8 cellular contexts compared by ENCODE assay signal in the genomic region with DNA sequence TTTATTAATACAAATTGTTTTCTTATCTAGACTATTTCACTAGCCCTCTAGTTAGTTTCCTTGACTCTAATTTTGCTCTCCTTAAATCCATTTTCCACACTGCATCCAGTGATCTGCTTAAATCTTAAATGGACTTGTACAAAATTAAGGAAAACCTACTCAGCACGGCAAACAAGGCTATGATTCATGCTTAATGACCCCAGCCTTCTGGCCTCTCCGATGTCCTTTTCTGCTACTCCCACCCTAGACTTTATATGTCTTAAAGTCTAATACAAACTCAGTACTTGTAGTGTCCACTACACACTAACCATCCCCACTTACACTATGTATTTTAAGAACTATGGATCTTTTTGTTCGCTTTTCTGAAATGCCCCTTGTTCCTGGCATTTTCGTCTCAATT. TPM values are rescaled to one million over a fixed set of nuclear protein-coding genes. Genes with fewer than 3 reads are reported as not detected.
DNase-seq lines count a peak whose midpoint lies in the region; ATAC-seq and TF ChIP-seq lines count a peak whose summit lies in the region.

No MANE protein-coding gene starts in this region.

- peak overlapping the region; percentile 95 for H3K4me3 Mint-ChIP-seq in activated CD4-positive, alpha-beta T cell treated with anti-CD3 and anti-CD28 coated beads, Interleukin-2, amount 10 ng/mL, durations not matched to agents 24 days and 14 days

- H3K36me3 ChIP-seq in iPS-15b (ENCODE audit: control insufficient read depth, insufficient read depth, low read length) (no peaks in the 10 kb centered on the region), suprapubic skin (no peaks in the 10 kb centered on the region)

- H3K9me3 Mint-ChIP-seq in activated CD4-positive, alpha-beta T cell treated with anti-CD3 and anti-CD28 coated beads, Interleukin-2, amount 10 ng/mL, durations not matched to agents 24 days and 14 days: no peaks in the 10 kb centered on the region

- intact Hi-C loops in activated CD4-positive, alpha-beta T cell treated with anti-CD3 and anti-CD28 coated beads, Interleukin-2, amount 10 ng/mL, durations not matched to agents 24 days and 14 days (cut with micrococcal nuclease): no loop called here
- intact Hi-C loops in sciatic nerve (cut with DNase I): no loop called here

- DNase-seq in activated CD4-positive, alpha-beta T cell treated with anti-CD3 and anti-CD28 coated beads, Interleukin-2, amount 10 ng/mL, durations not matched to agents 24 days and 14 days: no peak
- no peak for DNase-seq in activated CD4-positive, alpha-beta T cell treated with anti-CD3 and anti-CD28 coated beads, Interleukin-2, amount 50 U/mL, for 4 hours
- DNase-seq in suprapubic skin (ENCODE audit: low spot score in 2 of 2): no peak
- DNase-seq in NCI-H446 treated with DMSO at 0.1 percent for 48 hours (lab: John Stamatoyannopoulos, UW): no peak
- no peak for DNase-seq in sciatic nerve (ENCODE audit: low spot score)

- H3K27me3 Mint-ChIP-seq in activated CD4-positive, alpha-beta T cell treated with anti-CD3 and anti-CD28 coated beads, Interleukin-2, amount 10 ng/mL, durations not matched to agents 24 days and 14 days: no peaks in the 10 kb centered on the region

- H3K27ac ChIP-seq in suprapubic skin: no peak overlapping the region

- H3K27me3 ChIP-seq in iPS-15b (ENCODE audit: control insufficient read depth, insufficient read depth, low read length) (no peaks in the 10 kb centered on the region), suprapubic skin (no peaks in the 10 kb centered on the region)

- WGBS in suprapubic skin: 41% methylated on average over 4 of the region's 4 CpGs

- H3K4me1 ChIP-seq in iPS-15b (ENCODE audit: control insufficient read depth, insufficient read depth, low read length) (peaks cover 6% of the 10 kb centered on the region), suprapubic skin (peaks cover 45% of the 10 kb centered on the region)

- H3K9me3 ChIP-seq in iPS-15b (ENCODE audit: control insufficient read depth, insufficient read depth, low read length): no peaks in the 10 kb centered on the region
- no peaks in the 10 kb centered on the region for H3K9me3 ChIP-seq in suprapubic skin

- TF ChIP-seq EP300 in suprapubic skin (IDR thresholded peaks at IDR 0.05): no peak

- peak overlapping the region; percentile 98 for H3K4me3 ChIP-seq in WI38 (ENCODE audit: low read depth, low read length)
- peak overlapping the region; percentile 97 for H3K4me3 ChIP-seq in iPS-15b (ENCODE audit: low read depth, low read length)
- peak overlapping the region; percentile 65 for H3K4me3 ChIP-seq in suprapubic skin

- peak overlapping the region; percentile 64 for H3K27ac Mint-ChIP-seq in activated CD4-positive, alpha-beta T cell treated with anti-CD3 and anti-CD28 coated beads, Interleukin-2, amount 10 ng/mL, durations not matched to agents 24 days and 14 days

- ATAC-seq in GM18867 (IDR thresholded peaks at IDR 0.05; ENCODE audit: unreplicated experiment) (no peak), sciatic nerve (no peak)

- TF ChIP-seq CTCF in WI38 (IDR thresholded peaks at IDR 0.05; ENCODE audit: low read depth, low read length) (no peak), suprapubic skin (IDR thresholded peaks at IDR 0.05) (no peak)

- no peak for TF ChIP-seq POLR2A in suprapubic skin (IDR thresholded peaks at IDR 0.05)

- H3K4me1 Mint-ChIP-seq in activated CD4-positive, alpha-beta T cell treated with anti-CD3 and anti-CD28 coated beads, Interleukin-2, amount 10 ng/mL, durations not matched to agents 24 days and 14 days: peaks cover 45% of the 10 kb centered on the region

- H3K36me3 Mint-ChIP-seq in activated CD4-positive, alpha-beta T cell treated with anti-CD3 and anti-CD28 coated beads, Interleukin-2, amount 10 ng/mL, durations not matched to agents 24 days and 14 days (ENCODE audit: low read depth): peaks cover 32% of the 10 kb centered on the region

- H3K9ac ChIP-seq in iPS-15b (ENCODE audit: low read depth, low read length): no peak overlapping the region

RNA-seq across cellular contexts. Expression of a gene that starts 2.2 kb away (rescaled TPM):
- total RNA-seq in activated CD4-positive, alpha-beta T cell treated with anti-CD3 and anti-CD28 coated beads, Interleukin-2, amount 10 ng/mL, durations not matched to agents 24 days and 14 days: 43.1 and 44.7 TPM in 2 replicates
- total RNA-seq in suprapubic skin: 10 to 100 TPM; 37.7 to 62.3 (median 40.2) TPM
- total RNA-seq in sciatic nerve: 40.5 TPM

RNA-seq across cellular contexts. Expression of a gene that starts 2.5 kb away (rescaled TPM):
- total RNA-seq in activated CD4-positive, alpha-beta T cell treated with anti-CD3 and anti-CD28 coated beads, Interleukin-2, amount 10 ng/mL, durations not matched to agents 24 days and 14 days: 16.4 and 17.9 TPM in 2 replicates
- total RNA-seq in suprapubic skin: 10 to 100 TPM in 1 of 4 donors, 1 to 10 TPM in 3; 2.7 to 15.9 (median 4.0) TPM
- 7.2 TPM for total RNA-seq in sciatic nerve
